Comparison of ENCODE assay signal across 1 cellular context in the genomic region with DNA sequence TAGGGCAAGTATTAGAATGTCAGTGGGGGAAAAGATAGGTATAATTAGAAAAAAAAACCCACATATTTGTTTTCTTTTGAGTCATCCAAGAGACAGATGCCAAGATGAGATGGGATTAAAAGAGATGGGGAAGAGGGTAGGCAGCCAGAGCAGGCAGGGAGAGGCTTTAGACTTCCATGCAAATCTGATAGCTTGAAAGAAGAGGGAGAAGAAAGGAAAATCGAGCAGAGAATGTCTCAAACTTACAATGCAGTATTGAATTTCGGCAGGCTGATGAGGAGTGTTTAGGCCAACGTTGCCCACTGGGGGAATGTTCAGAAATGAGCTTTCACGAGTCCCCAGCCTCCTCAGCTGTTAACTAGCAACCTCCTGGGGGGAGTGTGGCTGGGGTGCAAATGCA.
TF ChIP-seq lines count a peak whose summit lies in the region.

No MANE protein-coding gene starts in this region.

TF ChIP-seq in IMR-90, 13 proteins besides CTCF, POLR2A, EP300 and RAD21:
- TF ChIP-seq RCOR1 (IDR thresholded peaks at IDR 0.05; ENCODE audit: insufficient replicate concordance, low read length) = no peak
- TF ChIP-seq FOS (IDR thresholded peaks at IDR 0.05; ENCODE audit: low read depth, low read length) = no peak
